Comparison of ENCODE assay signal across 18 cellular contexts in the genomic region with DNA sequence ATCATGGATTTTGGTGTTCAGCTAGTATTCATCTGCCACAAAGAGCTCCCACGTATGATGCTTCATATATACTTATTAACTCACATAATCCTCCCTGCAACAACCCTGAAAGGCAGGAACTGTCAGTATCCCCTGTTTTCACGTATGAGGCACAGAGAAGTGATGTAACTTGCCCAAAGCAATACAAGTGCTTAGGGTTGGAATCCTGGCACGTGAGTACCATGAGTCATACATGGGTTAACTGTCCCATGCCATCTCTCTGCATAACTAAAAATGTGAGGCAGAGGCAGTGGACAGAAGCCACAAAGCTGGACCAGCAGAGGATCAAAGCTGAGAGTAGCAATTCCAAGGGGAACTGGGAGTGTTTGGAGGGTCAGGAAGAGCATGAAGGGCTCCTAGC. TPM values are rescaled to one million over a fixed set of nuclear protein-coding genes. Genes with fewer than 3 reads are reported as not detected.
DNase-seq lines count a peak whose midpoint lies in the region; ATAC-seq and TF ChIP-seq lines count a peak whose summit lies in the region.
"Had no signal": no experiment of that assay in that cellular context is flagged by ENCODE, and none has a peak within 500 bp of the region (broad histone marks: within the 10 kb centered on the region; RNA-seq: fewer than 3 reads in every experiment).

No MANE protein-coding gene starts in this region.

- CTCF ChIA-PET in activated naive CD4-positive, alpha-beta T cell treated with anti-CD3 and anti-CD28 coated beads for 36 hours (lab: Charles Lee) = interaction anchor here (2.0 kb wide), 1 partner anchor 26 kb away, joined by 6 read pairs; no protein-coding TSS in a partner anchor

- no peak for TF ChIP-seq CTCF in fibroblast of mammary gland (conservative IDR thresholded peaks at IDR 0.05; ENCODE audit: control insufficient read depth, insufficient read depth, low read depth, low read length)
- TF ChIP-seq CTCF in right atrium auricular region (IDR thresholded peaks at IDR 0.05) = no peak

- ATAC-seq in naive thymus-derived CD8-positive, alpha-beta T cell = no peak
- ATAC-seq: T-helper 17 cell had no signal

- no peak overlapping the region for H3K4me3 Mint-ChIP-seq in activated naive CD4-positive, alpha-beta T cell treated with anti-CD3 and anti-CD28 coated beads, Interleukin-2, amount 50 U/mL, for 24 hours
- no peak overlapping the region for H3K4me3 Mint-ChIP-seq in activated naive CD4-positive, alpha-beta T cell treated with anti-CD3 and anti-CD28 coated beads for 36 hours
- no peak overlapping the region for H3K4me3 Mint-ChIP-seq in naive thymus-derived CD8-positive, alpha-beta T cell
- H3K4me3 Mint-ChIP-seq: neural progenitor cell, T-helper 17 cell had no signal

- no peak overlapping the region for H3K27ac ChIP-seq in right atrium auricular region
- H3K27ac ChIP-seq: neural progenitor cell, thyroid gland had no signal

- H3K4me3 ChIP-seq in fibroblast of mammary gland (ENCODE audit: control insufficient read depth, low read depth, low read length) = no peak overlapping the region
- H3K4me3 ChIP-seq in right atrium auricular region = no peak overlapping the region
- H3K4me3 ChIP-seq: lung, neural progenitor cell, thyroid gland had no signal

- no peaks in the 10 kb centered on the region for H3K36me3 ChIP-seq in right atrium auricular region
- H3K36me3 ChIP-seq: neural progenitor cell, thyroid gland had no signal

- no peaks in the 10 kb centered on the region for H3K36me3 Mint-ChIP-seq in activated naive CD4-positive, alpha-beta T cell treated with anti-CD3 and anti-CD28 coated beads, Interleukin-2, amount 50 U/mL, for 24 hours
- no peaks in the 10 kb centered on the region for H3K36me3 Mint-ChIP-seq in activated naive CD4-positive, alpha-beta T cell treated with anti-CD3 and anti-CD28 coated beads for 36 hours (ENCODE audit: low read depth)
- H3K36me3 Mint-ChIP-seq in naive thymus-derived CD8-positive, alpha-beta T cell = no peaks in the 10 kb centered on the region

- H3K9me3 ChIP-seq in right atrium auricular region = no peaks in the 10 kb centered on the region
- H3K9me3 ChIP-seq: thyroid gland had no signal

- DNase-seq in activated naive CD4-positive, alpha-beta T cell treated with anti-CD3 and anti-CD28 coated beads for 36 hours = no peak
- DNase-seq in RPMI7951 (ENCODE audit: low read depth) = peak; percentile 82
- DNase-seq in fibroblast of mammary gland (ENCODE audit: low read depth) = peak; percentile 66
- DNase-seq in naive thymus-derived CD8-positive, alpha-beta T cell = no peak
- DNase-seq in NCI-H510A (lab: John Stamatoyannopoulos, UW) = no peak
- no peak for DNase-seq in right atrium auricular region (ENCODE audit: low spot score)
- no peak for DNase-seq in NCI-H187 (lab: John Stamatoyannopoulos, UW)
- DNase-seq: activated CD4-positive, alpha-beta T cell treated with anti-CD3 and anti-CD28 coated beads, Interleukin-2, amount 50 U/mL, for 1 hour; Kasumi-1; NCI-H2171; OCI-M1; T-helper 17 cell; thyroid gland had no signal

- H3K27ac Mint-ChIP-seq in activated naive CD4-positive, alpha-beta T cell treated with anti-CD3 and anti-CD28 coated beads, Interleukin-2, amount 50 U/mL, for 24 hours = peak overlapping the region; percentile 59
- no peak overlapping the region for H3K27ac Mint-ChIP-seq in activated naive CD4-positive, alpha-beta T cell treated with anti-CD3 and anti-CD28 coated beads for 36 hours
- no peak overlapping the region for H3K27ac Mint-ChIP-seq in naive thymus-derived CD8-positive, alpha-beta T cell
- H3K27ac Mint-ChIP-seq: activated T-helper 2 cell treated with anti-CD3 and anti-CD28 coated beads, Interferon-gamma antibody, Interleukin-2, Interleukin-4, amounts not matched to agents 10 μg/mL and 5 μg/mL and 100 μg/mL, durations not matched to agents 14 hours and 24 hours and 36 hours; neural progenitor cell; T-helper 17 cell had no signal

- H3K4me1 ChIP-seq in right atrium auricular region = no peaks in the 10 kb centered on the region
- H3K4me1 ChIP-seq: neural progenitor cell, thyroid gland had no signal

- no peaks in the 10 kb centered on the region for H3K9me3 Mint-ChIP-seq in activated naive CD4-positive, alpha-beta T cell treated with anti-CD3 and anti-CD28 coated beads, Interleukin-2, amount 50 U/mL, for 24 hours
- no peaks in the 10 kb centered on the region for H3K9me3 Mint-ChIP-seq in activated naive CD4-positive, alpha-beta T cell treated with anti-CD3 and anti-CD28 coated beads for 36 hours
- H3K9me3 Mint-ChIP-seq in naive thymus-derived CD8-positive, alpha-beta T cell = no peaks in the 10 kb centered on the region
- H3K9me3 Mint-ChIP-seq: activated T-helper 2 cell treated with anti-CD3 and anti-CD28 coated beads, Interferon-gamma antibody, Interleukin-2, Interleukin-4, amounts not matched to agents 10 μg/mL and 5 μg/mL and 100 μg/mL, durations not matched to agents 14 hours and 24 hours and 36 hours had no signal

- POLR2A ChIA-PET in naive thymus-derived CD8-positive, alpha-beta T cell (lab: Charles Lee) = no interaction called here

- H3K27me3 Mint-ChIP-seq in activated naive CD4-positive, alpha-beta T cell treated with anti-CD3 and anti-CD28 coated beads, Interleukin-2, amount 50 U/mL, for 24 hours = peaks cover 1% of the 10 kb centered on the region
- no peaks in the 10 kb centered on the region for H3K27me3 Mint-ChIP-seq in activated naive CD4-positive, alpha-beta T cell treated with anti-CD3 and anti-CD28 coated beads for 36 hours (ENCODE audit: low read depth)
- H3K27me3 Mint-ChIP-seq in naive thymus-derived CD8-positive, alpha-beta T cell = peaks cover 0 to 6% (median 0%) of the 10 kb centered on the region in 5 donors

- intact Hi-C loops in activated naive CD4-positive, alpha-beta T cell treated with anti-CD3 and anti-CD28 coated beads for 36 hours (cut with micrococcal nuclease) = no loop called here

- no peaks in the 10 kb centered on the region for H3K4me1 Mint-ChIP-seq in activated naive CD4-positive, alpha-beta T cell treated with anti-CD3 and anti-CD28 coated beads, Interleukin-2, amount 50 U/mL, for 24 hours
- H3K4me1 Mint-ChIP-seq in activated naive CD4-positive, alpha-beta T cell treated with anti-CD3 and anti-CD28 coated beads for 36 hours (ENCODE audit: low read depth) = no peaks in the 10 kb centered on the region
- H3K4me1 Mint-ChIP-seq in naive thymus-derived CD8-positive, alpha-beta T cell = no peaks in the 10 kb centered on the region
- H3K4me1 Mint-ChIP-seq: neural progenitor cell, T-helper 17 cell had no signal

- no peaks in the 10 kb centered on the region for H3K27me3 ChIP-seq in right atrium auricular region
- H3K27me3 ChIP-seq: neural progenitor cell, thyroid gland had no signal

RNA-seq across cellular contexts. Expression of a gene that starts 35.7 kb away (rescaled TPM):
- under 1 TPM in 1 of 2 experiments, not detected in 1; 0.12 TPM for total RNA-seq in activated naive CD4-positive, alpha-beta T cell treated with anti-CD3 and anti-CD28 coated beads for 36 hours
- not detected in 2 replicates for total RNA-seq in RPMI7951 (2014; rRNA removed; shearing (Covaris generic))
- not detected for total RNA-seq in naive thymus-derived CD8-positive, alpha-beta T cell
- not detected for polyA plus RNA-seq in naive thymus-derived CD8-positive, alpha-beta T cell
- total RNA-seq in right atrium auricular region = not detected
- total RNA-seq: A673, T-helper 17 cell, thyroid gland had no signal

Comparison
In these comparisons a context has a peak if more than half of its experiments do, and no peak if none do; other contexts are left out.
1. DNase-seq: peak in RPMI7951 (single experiment) and fibroblast of mammary gland (single experiment); none in activated naive CD4-positive, alpha-beta T cell treated with anti-CD3 and anti-CD28 coated beads for 36 hours (single experiment), naive thymus-derived CD8-positive, alpha-beta T cell (0 of 10), NCI-H510A (single experiment), right atrium auricular region (single experiment) and NCI-H187 (0 of 2).